35 cellular contexts compared by ENCODE assay signal in genomic region chr14:54187439-54187838, GRCh38.
DNase-seq lines count a peak whose midpoint lies in the region; ATAC-seq and TF ChIP-seq lines count a peak whose summit lies in the region.
"Had no signal": no experiment of that assay in that cellular context is flagged by ENCODE, and none has a peak within 500 bp of the region (broad histone marks: within the 10 kb centered on the region; RNA-seq: fewer than 3 reads in every experiment).

No MANE protein-coding gene starts in this region.

- H3K14ac ChIP-seq in neuronal stem cell (ENCODE audit: low read length) = no peak overlapping the region

- no peak overlapping the region for H3K9ac ChIP-seq in endodermal cell (ENCODE audit: extremely low read depth, low read length, poor library complexity, severe bottlenecking)
- no peak overlapping the region for H3K9ac ChIP-seq in neuronal stem cell (ENCODE audit: low read depth, low read length, poor library complexity)

- H3K4me3 Mint-ChIP-seq in endodermal cell = no peak overlapping the region
- H3K4me3 Mint-ChIP-seq: activated CD4-positive, alpha-beta memory T cell treated with anti-CD3 and anti-CD28 coated beads for 36 hours; activated naive CD8-positive, alpha-beta T cell treated with anti-CD3 and anti-CD28 coated beads, Interleukin-2, amount 50 U/mL, for 24 hours; activated T-cell treated with anti-CD3 and anti-CD28 coated beads, Interleukin-2, amount 50 U/mL, for 72 hours; nephron; T-helper 1 cell treated with Interleukin-12 subunit alpha and Interleukin-12 subunit beta and Interleukin-4 antibody, amounts not matched to agents 30 μg/mL and 1 μg/mL, for 36 hours had no signal

- no peak overlapping the region for H3K23ac ChIP-seq in neuronal stem cell (ENCODE audit: low read depth, low read length, poor library complexity)

- DNase-seq in NCI-H1417 (lab: John Stamatoyannopoulos, UW) = peak in 2 of 3 experiments; percentile 40 to 75
- DNase-seq in NCI-H1417 treated with DMSO at 0.1 percent for 48 hours (lab: John Stamatoyannopoulos, UW) = no peak
- DNase-seq in NCI-H2227 (lab: John Stamatoyannopoulos, UW; ENCODE audit: unreplicated experiment) = peak; percentile 61
- peak; percentile 61 for DNase-seq in endodermal cell
- no peak for DNase-seq in neuronal stem cell (ENCODE audit: low spot score)
- DNase-seq in NK-92 treated with Interleukin-12 subunit alpha and Interleukin-12 subunit beta, amount 100 ng/mL, for 24 hours (lab: John Stamatoyannopoulos, UW) = no peak
- DNase-seq in NCI-H2029 treated with DMSO at 0.1 percent for 48 hours (lab: John Stamatoyannopoulos, UW) = no peak
- DNase-seq: 8988T; activated CD4-positive, alpha-beta memory T cell treated with anti-CD3 and anti-CD28 coated beads for 36 hours; activated CD4-positive, CD25-positive, alpha-beta regulatory T cell treated with anti-CD3 and anti-CD28 coated beads, Interleukin-2, amount 50 U/mL, for 72 hours; activated naive CD4-positive, alpha-beta T cell; activated naive CD8-positive, alpha-beta T cell treated with anti-CD3 and anti-CD28 coated beads, Interleukin-2, amount 50 U/mL, for 24 hours; activated T-cell treated with anti-CD3 and anti-CD28 coated beads, Interleukin-2, amount 50 U/mL, for 72 hours; caudate nucleus; dermis blood vessel endothelial cell; DND-41; esophagus squamous epithelium; foreskin keratinocyte; heart left ventricle; kidney glomerular epithelial cell; lower lobe of right lung; NCI-H1048; NCI-H2029; NCI-H510A treated with DMSO at 0.1 percent for 48 hours; pancreas; PC-9; stimulated activated naive CD4-positive, alpha-beta T cell; upper lobe of left lung had no signal

- H3K18ac ChIP-seq in neuronal stem cell (ENCODE audit: low read length) = no peak overlapping the region

- H2AFZ ChIP-seq in neuronal stem cell (ENCODE audit: low read length) = peak overlapping the region; percentile 39
- H2AFZ ChIP-seq: PC-9 had no signal

- no peaks in the 10 kb centered on the region for H3K36me3 ChIP-seq in endodermal cell (ENCODE audit: control insufficient read depth, insufficient read depth, low read length)
- H3K36me3 ChIP-seq in neuronal stem cell (replicated peaks in 1 of 2; ENCODE audit: control insufficient read depth in 2 of 2, insufficient read depth in 2 of 2, low read length in 2 of 2) = no peaks in the 10 kb centered on the region
- H3K36me3 ChIP-seq: esophagus squamous epithelium, heart left ventricle, lower lobe of right lung, pancreas, suprapubic skin, upper lobe of left lung had no signal

- peak overlapping the region; percentile 74 for H3K27ac Mint-ChIP-seq in endodermal cell
- H3K27ac Mint-ChIP-seq: activated CD4-positive, alpha-beta memory T cell treated with anti-CD3 and anti-CD28 coated beads for 36 hours; activated naive CD8-positive, alpha-beta T cell treated with anti-CD3 and anti-CD28 coated beads, Interleukin-2, amount 50 U/mL, for 24 hours; activated T-cell treated with anti-CD3 and anti-CD28 coated beads, Interleukin-2, amount 50 U/mL, for 72 hours; T-helper 1 cell treated with Interleukin-12 subunit alpha and Interleukin-12 subunit beta and Interleukin-4 antibody, amounts not matched to agents 30 μg/mL and 1 μg/mL, for 36 hours had no signal

- H2BK12ac ChIP-seq in neuronal stem cell (ENCODE audit: low read length) = no peak overlapping the region

- H3K9me3 ChIP-seq in endodermal cell (ENCODE audit: control insufficient read depth, low read length) (no peaks in the 10 kb centered on the region), neuronal stem cell (replicated peaks in 1 of 2; ENCODE audit: control insufficient read depth in 2 of 2, insufficient read depth in 1 of 2, low read depth in 1 of 2, low read length in 2 of 2) (peaks cover 0 to 2% of the 10 kb centered on the region in 2 donors)
- H3K9me3 ChIP-seq: esophagus squamous epithelium, heart left ventricle, lower lobe of right lung, pancreas, suprapubic skin, upper lobe of left lung had no signal

- H3K27me3 ChIP-seq in endodermal cell (ENCODE audit: control insufficient read depth, insufficient read depth, low read length, poor library complexity, severe bottlenecking) (no peaks in the 10 kb centered on the region), neuronal stem cell (ENCODE audit: control insufficient read depth in 3 of 3, insufficient read depth in 3 of 3, low read depth in 1 of 3, low read length in 3 of 3) (no peaks in the 10 kb centered on the region)
- H3K27me3 ChIP-seq: esophagus squamous epithelium, foreskin keratinocyte, heart left ventricle, pancreas, suprapubic skin, upper lobe of left lung had no signal

- H3K4me2 ChIP-seq in neuronal stem cell (ENCODE audit: insufficient read depth, low read length, poor library complexity, severe bottlenecking) = no peak overlapping the region
- H3K4me2 ChIP-seq: PC-9 had no signal

- no peak overlapping the region for H3K4ac ChIP-seq in neuronal stem cell (ENCODE audit: low read length)

- H3K79me1 ChIP-seq in neuronal stem cell (ENCODE audit: low read depth, low read length) = no peaks in the 10 kb centered on the region

- H2BK15ac ChIP-seq in neuronal stem cell (ENCODE audit: low read length) = no peak overlapping the region

- no peaks in the 10 kb centered on the region for H3K9me3 Mint-ChIP-seq in endodermal cell
- H3K9me3 Mint-ChIP-seq: activated CD4-positive, alpha-beta memory T cell treated with anti-CD3 and anti-CD28 coated beads for 36 hours; activated naive CD8-positive, alpha-beta T cell treated with anti-CD3 and anti-CD28 coated beads, Interleukin-2, amount 50 U/mL, for 24 hours; activated T-cell treated with anti-CD3 and anti-CD28 coated beads, Interleukin-2, amount 50 U/mL, for 72 hours; nephron; T-helper 1 cell treated with Interleukin-12 subunit alpha and Interleukin-12 subunit beta and Interleukin-4 antibody, amounts not matched to agents 30 μg/mL and 1 μg/mL, for 36 hours had no signal

- H2BK120ac ChIP-seq in neuronal stem cell (ENCODE audit: low read depth, low read length) = no peak overlapping the region

- H3K4me1 ChIP-seq in endodermal cell (ENCODE audit: control insufficient read depth, insufficient read depth, low read length) = peaks cover 2% of the 10 kb centered on the region
- H3K4me1 ChIP-seq in neuronal stem cell (ENCODE audit: control insufficient read depth in 2 of 2, insufficient read depth in 1 of 2, low read depth in 1 of 2, low read length in 2 of 2) = peaks cover 3 to 16% of the 10 kb centered on the region in 2 donors
- H3K4me1 ChIP-seq: pancreas had no signal

- H3K27ac ChIP-seq in endodermal cell (ENCODE audit: low read depth, low read length) (peak overlapping the region; percentile 66), neuronal stem cell (replicated peaks; ENCODE audit: low read length) (no peak overlapping the region)
- H3K27ac ChIP-seq: C4-2B, esophagus squamous epithelium, foreskin keratinocyte, heart left ventricle, lower lobe of right lung, pancreas, PC-9, suprapubic skin, upper lobe of left lung had no signal

- peaks cover 2% of the 10 kb centered on the region for H3K27me3 Mint-ChIP-seq in endodermal cell (ENCODE audit: insufficient read depth)

- 53 to 94% methylated on average over 2 to 4 of the region's 4 CpGs for WGBS in endodermal cell (ENCODE audit: insufficient coverage in 1 of 2, insufficient read length in 1 of 2), 2 experiments
- no CpG with 5 or more reads among the region's 4 CpGs for WGBS in neuronal stem cell (ENCODE audit: extremely low coverage in 2 of 2, insufficient read length in 2 of 2, insufficient replicate concordance in 1 of 2), 2 donors

- TF ChIP-seq CTCF in endodermal cell (conservative IDR thresholded peaks at IDR 0.05) = no peak

- H3K36me3 Mint-ChIP-seq in endodermal cell (ENCODE audit: low read depth) = no peaks in the 10 kb centered on the region
- H3K36me3 Mint-ChIP-seq: activated CD4-positive, alpha-beta memory T cell treated with anti-CD3 and anti-CD28 coated beads for 36 hours had no signal

- no peak for ATAC-seq in HG03139 (IDR thresholded peaks at IDR 0.05; ENCODE audit: unreplicated experiment)
- ATAC-seq: activated naive CD8-positive, alpha-beta T cell treated with anti-CD3 and anti-CD28 coated beads, Interleukin-2, amount 50 U/mL, for 24 hours; activated T-cell treated with anti-CD3 and anti-CD28 coated beads, Interleukin-2, amount 50 U/mL, for 72 hours; foreskin keratinocyte; heart left ventricle; lower lobe of right lung; pancreas; Right ventricle myocardium inferior; SK-N-SH treated with all-trans-retinoic acid at 6 μM for 48 hours had no signal

- H3K4me1 Mint-ChIP-seq in endodermal cell = peaks cover 28% of the 10 kb centered on the region
- H3K4me1 Mint-ChIP-seq: activated naive CD8-positive, alpha-beta T cell treated with anti-CD3 and anti-CD28 coated beads, Interleukin-2, amount 50 U/mL, for 24 hours had no signal

- H2AK5ac ChIP-seq in neuronal stem cell (ENCODE audit: low read depth, low read length) = no peak overlapping the region

- no peak overlapping the region for H2BK5ac ChIP-seq in neuronal stem cell (ENCODE audit: low read length)

- no peak overlapping the region for H4K91ac ChIP-seq in neuronal stem cell (ENCODE audit: low read depth, low read length, poor library complexity)

- no peak overlapping the region for H4K8ac ChIP-seq in neuronal stem cell (ENCODE audit: low read depth, low read length)

- H3K4me3 ChIP-seq in endodermal cell (ENCODE audit: low read length) = no peak overlapping the region
- no peak overlapping the region for H3K4me3 ChIP-seq in neuronal stem cell (ENCODE audit: low read length in 2 of 2)
- H3K4me3 ChIP-seq: esophagus squamous epithelium, heart left ventricle, lower lobe of right lung, pancreas, PC-9, suprapubic skin, upper lobe of left lung had no signal

Comparison
In these comparisons a context has a peak if more than half of its experiments do, and no peak if none do; other contexts are left out.
1. DNase-seq: peak in NCI-H1417 (2 of 3), NCI-H2227 (single experiment) and endodermal cell (single experiment); none in NCI-H1417 treated with DMSO at 0.1 percent for 48 hours (single experiment), neuronal stem cell (single experiment), NK-92 treated with Interleukin-12 subunit alpha and Interleukin-12 subunit beta, amount 100 ng/mL, for 24 hours (single experiment) and NCI-H2029 treated with DMSO at 0.1 percent for 48 hours (single experiment).